Comparison of ENCODE assay signal across 26 cellular contexts in genomic region chr11:76712125-76712524, GRCh38.
"Had no signal": no experiment of that assay in that cellular context is flagged by ENCODE, and none has a peak within 500 bp of the region (broad histone marks: within the 10 kb centered on the region; RNA-seq: fewer than 3 reads in every experiment).

No MANE protein-coding gene starts in this region.

- H3K9me3 Mint-ChIP-seq: dendritic cell treated with granulocyte-macrophage colony-stimulating factor and Interleukin-4, amounts not matched to agents 40 ng/mL and 50 ng/mL, for 4 days; effector memory CD8-positive, alpha-beta T cell; endodermal cell; immature natural killer cell had no signal

- ATAC-seq: effector memory CD8-positive, alpha-beta T cell; esophagus mucosa; gastrocnemius medialis; heart left ventricle; left cardiac atrium; left lung; left ventricle myocardium superior; lower lobe of right lung; mucosa of descending colon had no signal

- H3K27ac Mint-ChIP-seq: dendritic cell treated with granulocyte-macrophage colony-stimulating factor and Interleukin-4, amounts not matched to agents 40 ng/mL and 50 ng/mL, for 4 days; effector memory CD8-positive, alpha-beta T cell; endodermal cell; immature natural killer cell had no signal

- H3K4me1 Mint-ChIP-seq: endodermal cell, immature natural killer cell had no signal

- H3K4me3 Mint-ChIP-seq: dendritic cell treated with granulocyte-macrophage colony-stimulating factor and Interleukin-4, amounts not matched to agents 40 ng/mL and 50 ng/mL, for 4 days; effector memory CD8-positive, alpha-beta T cell; endodermal cell; immature natural killer cell had no signal

- FAIRE-seq: colon, endometrium had no signal

- H2AFZ ChIP-seq: hepatocyte had no signal

- H3K36me3 ChIP-seq: esophagus squamous epithelium, gastrocnemius medialis, heart left ventricle, left lung, lower lobe of right lung had no signal

- H3K4me1 ChIP-seq: esophagus squamous epithelium, gastrocnemius medialis, heart left ventricle, left lung, lower lobe of right lung had no signal

- H3K36me3 Mint-ChIP-seq: immature natural killer cell had no signal

- H3K9me3 ChIP-seq: esophagus squamous epithelium, gastrocnemius medialis, heart left ventricle, left lung, lower lobe of right lung, mucosa of descending colon had no signal

- H3K27ac ChIP-seq: epithelial cell of prostate, esophagus squamous epithelium, gastrocnemius medialis, heart left ventricle, hepatocyte, left lung, lower lobe of right lung had no signal

- DNase-seq: cortex of kidney; effector CD8-positive, alpha-beta T cell; effector memory CD8-positive, alpha-beta T cell; endodermal cell; erythroblast; esophagus squamous epithelium; foreskin fibroblast; foreskin melanocyte; gastrocnemius medialis; heart left ventricle; hypothalamus; immature natural killer cell; islet precursor cell; left cardiac atrium; left lung; left ventricle myocardium superior; lower lobe of right lung; mesenchymal stem cell; midbrain; mucosa of descending colon had no signal

- H3K27me3 ChIP-seq: esophagus squamous epithelium, gastrocnemius medialis, heart left ventricle, hepatocyte, left lung had no signal

- H3K4me2 ChIP-seq: hepatocyte had no signal

- H3K4me3 ChIP-seq: esophagus squamous epithelium, gastrocnemius medialis, heart left ventricle, hepatocyte, left lung, lower lobe of right lung, mucosa of descending colon had no signal
